Comparison of ENCODE assay signal across 12 cellular contexts in genomic region chr20:23634985-23635767, GRCh38. TPM values are rescaled to one million over a fixed set of nuclear protein-coding genes. Genes with fewer than 3 reads are reported as not detected.
DNase-seq lines count a peak whose midpoint lies in the region; FAIRE-seq and TF ChIP-seq lines count a peak whose summit lies in the region.
"Had no signal": no experiment of that assay in that cellular context is flagged by ENCODE, and none has a peak within 500 bp of the region (broad histone marks: within the 10 kb centered on the region; RNA-seq: fewer than 3 reads in every experiment).

No MANE protein-coding gene starts in this region.

- H3K27me3 ChIP-seq in adrenal gland (no peaks in the 10 kb centered on the region), fibroblast of lung (ENCODE audit: control insufficient read depth, insufficient read depth, low read length) (no peaks in the 10 kb centered on the region), transverse colon (no peaks in the 10 kb centered on the region)

- no peaks in the 10 kb centered on the region for H3K9me3 Mint-ChIP-seq in nephron

- no peak overlapping the region for H2AFZ ChIP-seq in fibroblast of lung (ENCODE audit: low read length)

- no peak overlapping the region for H3K27ac Mint-ChIP-seq in nephron

- TF ChIP-seq POLR2A in adrenal gland (IDR thresholded peaks at IDR 0.05) = no peak
- TF ChIP-seq POLR2A in transverse colon (IDR thresholded peaks at IDR 0.05) = no peak

- H3K4me2 ChIP-seq in fibroblast of lung (ENCODE audit: extremely low read depth, insufficient read depth, low read length) = peak overlapping the region; percentile 64

- WGBS in adrenal gland, 4 donors = 52 to 68% (median 64%) methylated on average over 9 to 12 of the region's 12 CpGs
- WGBS in transverse colon (ENCODE audit: low coverage in 1 of 2), 2 donors = 64 to 68% methylated on average over 3 to 12 of the region's 12 CpGs

- peaks cover 27% of the 10 kb centered on the region for H3K4me1 Mint-ChIP-seq in nephron

- TF ChIP-seq CTCF in adrenal gland (IDR thresholded peaks at IDR 0.05) (no peak), fibroblast of lung (conservative IDR thresholded peaks at IDR 0.05 in 1 of 2, IDR thresholded peaks at IDR 0.05 in 1 of 2; ENCODE audit: low read depth in 1 of 2, low read length in 2 of 2) (no peak), nephron (IDR thresholded peaks at IDR 0.05; ENCODE audit: unreplicated experiment in 3 of 3) (no peak), transverse colon (IDR thresholded peaks at IDR 0.05) (no peak)

- H3K4me1 ChIP-seq in adrenal gland (replicated peaks in 1 of 2) (peaks cover 12 to 24% of the 10 kb centered on the region in 2 donors), fibroblast of lung (ENCODE audit: control insufficient read depth, extremely low read depth, insufficient read depth, low read length) (peaks cover 7% of the 10 kb centered on the region), transverse colon (peaks cover 5 to 28% (median 19%) of the 10 kb centered on the region in 4 donors)

- in situ Hi-C loops in transverse colon (cut with MboI; ENCODE audit: low pct_ligation_motif_present in 1 of 4, low pct_unique_long_range_greater_than_20kb in 1 of 4, low sequenced_read_pairs in 3 of 4) = no loop called here

- no peaks in the 10 kb centered on the region for H3K9me3 ChIP-seq in adrenal gland (replicated peaks in 1 of 3)
- H3K9me3 ChIP-seq in fibroblast of lung (ENCODE audit: control insufficient read depth, insufficient read depth, low read depth, low read length) = no peaks in the 10 kb centered on the region
- H3K9me3 ChIP-seq in transverse colon = no peaks in the 10 kb centered on the region

- DNase-seq in adrenal gland (peak in 4 of 7 donors; percentile 50 to 64 (median 54)), fibroblast of lung (ENCODE audit: low read depth in 2 of 2) (no peak), urothelium cell line (ENCODE audit: low spot score) (no peak), NCI-H1417 treated with DMSO at 0.1 percent for 48 hours (lab: John Stamatoyannopoulos, UW) (no peak), transverse colon (no peak)
- no peak for DNase-seq in stimulated activated CD4-positive, alpha-beta T cell treated with anti-CD3 and anti-CD28 coated beads, Interleukin-2, amount 100 ng/mL, for 48 hours
- DNase-seq: activated CD4-positive, CD25-positive, alpha-beta regulatory T cell treated with anti-CD3 and anti-CD28 coated beads, Interleukin-2, amount 50 U/mL, for 72 hours; COR-L47; effector memory CD4-positive, alpha-beta T cell had no signal

- no peaks in the 10 kb centered on the region for H3K27me3 Mint-ChIP-seq in nephron (ENCODE audit: low read depth)

- H4K20me1 ChIP-seq in fibroblast of lung (ENCODE audit: control insufficient read depth, extremely low read depth, insufficient read depth, low read length) = no peaks in the 10 kb centered on the region

- H3K9ac ChIP-seq in fibroblast of lung (ENCODE audit: insufficient read depth, low read length) = no peak overlapping the region

- H3K36me3 ChIP-seq in adrenal gland (replicated peaks in 1 of 2) = peaks cover 0 to 26% of the 10 kb centered on the region in 2 donors
- H3K36me3 ChIP-seq in fibroblast of lung (ENCODE audit: control insufficient read depth, insufficient read depth, low read length) = peaks cover 5% of the 10 kb centered on the region
- peaks cover 0 to 8% (median 3%) of the 10 kb centered on the region in 4 donors for H3K36me3 ChIP-seq in transverse colon

- TF ChIP-seq EP300 in transverse colon (IDR thresholded peaks at IDR 0.05; ENCODE audit: low read depth) = no peak

- peaks cover 5% of the 10 kb centered on the region for H3K36me3 Mint-ChIP-seq in nephron (ENCODE audit: low read depth)

- H3K27ac ChIP-seq in adrenal gland = peak overlapping the region in 1 of 5 donors; percentile 50
- H3K27ac ChIP-seq in fibroblast of lung (ENCODE audit: insufficient read depth, low read length) = no peak overlapping the region
- H3K27ac ChIP-seq in transverse colon = peak overlapping the region in 2 of 4 donors; percentile 23 to 29

- peak overlapping the region; percentile 14 to 52 (median 33) for H3K4me3 Mint-ChIP-seq in nephron

- H3K4me3 ChIP-seq in adrenal gland (peak overlapping the region in 1 of 4 donors; percentile 87), fibroblast of lung (replicated peaks in 1 of 4; ENCODE audit: control extremely low read depth in 1 of 4, insufficient read depth in 1 of 4, low read depth in 3 of 4, low read length in 4 of 4) (peak overlapping the region in 2 of 4 experiments; percentile 36 to 42), transverse colon (peak overlapping the region in 1 of 4 donors; percentile 17)

- intact Hi-C loops in adrenal gland (cut with DNase I) = loop anchor here in 1 of 2 donors (10.0 kb wide), 1 partner anchor 280 kb away; the partner anchor contains the start of gene NXT1
- intact Hi-C loops in transverse colon (cut with DNase I; ENCODE audit: low total_unique reads) = loop anchor here (10.0 kb wide), 1 partner anchor 280 kb away; the partner anchor contains the start of gene NXT1

- H3K79me2 ChIP-seq in fibroblast of lung (ENCODE audit: control insufficient read depth, insufficient read depth, low read length) = peaks cover 23% of the 10 kb centered on the region

- peak; percentile 17 for FAIRE-seq in urothelium cell line (lab: Jason Lieb, UNC)

RNA-seq across cellular contexts. Expression of gene CST3, which starts 2.6 kb away (rescaled TPM):
- 1,000 to 10,000 TPM in 6 of 8 donors, 100 to 1,000 TPM in 2; 878 to 1,851 (median 1,397) TPM for total RNA-seq in adrenal gland
- polyA plus RNA-seq in adrenal gland = 1,000 to 10,000 TPM in 1 of 3 donors, 100 to 1,000 TPM in 2; 320 to 1,309 (median 414) TPM
- 135 and 162 TPM in 2 replicates for total RNA-seq in fibroblast of lung
- 136 and 180 TPM in 2 replicates for polyA plus RNA-seq in fibroblast of lung
- 338 and 391 TPM in 2 replicates for polyA plus RNA-seq in fibroblast of lung (2012)
- 265 and 456 TPM in 2 replicates for polyA minus RNA-seq in fibroblast of lung (ENCODE audit: low replicate concordance)
- total RNA-seq in transverse colon = 1,000 to 10,000 TPM in 2 of 4 donors, 100 to 1,000 TPM in 2; 607 to 1,755 (median 1,289) TPM

RNA-seq across cellular contexts. Expression of gene CST9, which starts 29.5 kb away (rescaled TPM):
- total RNA-seq in adrenal gland (not detected), fibroblast of lung (not detected in 2 replicates), transverse colon (not detected)
- polyA plus RNA-seq in adrenal gland (not detected), fibroblast of lung (not detected in 2 replicates)
- polyA plus RNA-seq in fibroblast of lung (2012) = not detected in 2 replicates
- not detected in 2 replicates for polyA minus RNA-seq in fibroblast of lung (ENCODE audit: low replicate concordance)
- total RNA-seq: posterior vena cava, temporal lobe had no signal

RNA-seq across cellular contexts. Expression of gene CST4, which starts 53.7 kb away (rescaled TPM):
- total RNA-seq in adrenal gland (not detected), fibroblast of lung (0.17 TPM in 1 of 2 replicates, not detected in the other), transverse colon (not detected)
- polyA plus RNA-seq in adrenal gland (not detected), fibroblast of lung (0.16 TPM in 1 of 2 replicates, not detected in the other)
- polyA plus RNA-seq in fibroblast of lung (2012) = 0.20 TPM in 1 of 2 replicates, not detected in the other
- polyA minus RNA-seq in fibroblast of lung (ENCODE audit: low replicate concordance) = not detected in 2 replicates
- total RNA-seq: posterior vena cava, temporal lobe had no signal

Comparison
In these comparisons a context has a peak if more than half of its experiments do, and no peak if none do; other contexts are left out.
1. DNase-seq: peak in adrenal gland (4 of 7); none in fibroblast of lung (0 of 2), urothelium cell line (single experiment), NCI-H1417 treated with DMSO at 0.1 percent for 48 hours (single experiment), stimulated activated CD4-positive, alpha-beta T cell treated with anti-CD3 and anti-CD28 coated beads, Interleukin-2, amount 100 ng/mL, for 48 hours (0 of 2) and transverse colon (single experiment).